Comparison of ENCODE assay signal across 12 cellular contexts in genomic region chr7:17772581-17773288, GRCh38.
DNase-seq lines count a peak whose midpoint lies in the region; ATAC-seq and TF ChIP-seq lines count a peak whose summit lies in the region.
"Had no signal": no experiment of that assay in that cellular context is flagged by ENCODE, and none has a peak within 500 bp of the region (broad histone marks: within the 10 kb centered on the region; RNA-seq: fewer than 3 reads in every experiment).

No MANE protein-coding gene starts in this region.

- DNase-seq in activated T-cell treated with anti-CD3 and anti-CD28 coated beads, Interleukin-2, amount 50 U/mL, for 72 hours = no peak
- DNase-seq in activated T-cell treated with anti-CD3 and anti-CD28 coated beads for 4 hours = no peak
- peak; percentile 98 for DNase-seq in NCI-H69 (lab: John Stamatoyannopoulos, UW)
- peak; percentile 25 to 53 for DNase-seq in cardiac muscle cell (ENCODE audit: low read depth in 1 of 2, low spot score in 1 of 2)
- DNase-seq in skeletal muscle cell (ENCODE audit: low read depth) = peak; percentile 4
- no peak for DNase-seq in endothelial cell (ENCODE audit: low spot score)
- no peak for DNase-seq in NCI-H2196 (lab: John Stamatoyannopoulos, UW; ENCODE audit: unreplicated experiment)
- DNase-seq: naive thymus-derived CD8-positive, alpha-beta T cell; spleen had no signal

- no peaks in the 10 kb centered on the region for H3K27me3 ChIP-seq in cardiac muscle cell
- H3K27me3 ChIP-seq: body of pancreas, spleen had no signal

- H3K36me3 ChIP-seq in cardiac muscle cell = no peaks in the 10 kb centered on the region
- H3K36me3 ChIP-seq: spleen had no signal

- no peaks in the 10 kb centered on the region for H3K9me3 Mint-ChIP-seq in activated T-cell treated with anti-CD3 and anti-CD28 coated beads, Interleukin-2, amount 50 U/mL, for 72 hours
- no peaks in the 10 kb centered on the region for H3K9me3 Mint-ChIP-seq in endothelial cell (ENCODE audit: unreplicated experiment)
- H3K9me3 Mint-ChIP-seq: naive thymus-derived CD8-positive, alpha-beta T cell had no signal

- TF ChIP-seq CTCF in cardiac muscle cell (IDR thresholded peaks at IDR 0.05; ENCODE audit: low read depth, low read length) = no peak
- no peak for TF ChIP-seq CTCF in endothelial cell (IDR thresholded peaks at IDR 0.05; ENCODE audit: unreplicated experiment)

- H3K4me1 ChIP-seq in cardiac muscle cell (ENCODE audit: low read depth) = peaks cover 27% of the 10 kb centered on the region
- H3K4me1 ChIP-seq: body of pancreas had no signal

- no peaks in the 10 kb centered on the region for H3K36me3 Mint-ChIP-seq in activated T-cell treated with anti-CD3 and anti-CD28 coated beads, Interleukin-2, amount 50 U/mL, for 72 hours (ENCODE audit: insufficient read depth in 2 of 2)
- H3K36me3 Mint-ChIP-seq in endothelial cell (ENCODE audit: low read depth, unreplicated experiment) = no peaks in the 10 kb centered on the region

- peaks cover 18% of the 10 kb centered on the region for H3K4me1 Mint-ChIP-seq in activated T-cell treated with anti-CD3 and anti-CD28 coated beads, Interleukin-2, amount 50 U/mL, for 72 hours (ENCODE audit: low read depth)
- no peaks in the 10 kb centered on the region for H3K4me1 Mint-ChIP-seq in endothelial cell (ENCODE audit: unreplicated experiment)

- peak; percentile 24 to 26 for ATAC-seq in activated T-cell treated with anti-CD3 and anti-CD28 coated beads, Interleukin-2, amount 50 U/mL, for 72 hours (replicated peaks in 1 of 2)
- ATAC-seq in HG02763 (IDR thresholded peaks at IDR 0.05; ENCODE audit: unreplicated experiment) = no peak
- ATAC-seq: naive thymus-derived CD8-positive, alpha-beta T cell; Panc1 had no signal

- H3K4me3 ChIP-seq in cardiac muscle cell (no peak overlapping the region), skeletal muscle cell (ENCODE audit: low read depth, low read length) (no peak overlapping the region)
- H3K4me3 ChIP-seq: body of pancreas, spleen had no signal

- H3K27me3 Mint-ChIP-seq in activated T-cell treated with anti-CD3 and anti-CD28 coated beads, Interleukin-2, amount 50 U/mL, for 72 hours (ENCODE audit: low read depth) = peaks cover 6% of the 10 kb centered on the region
- H3K27me3 Mint-ChIP-seq in endothelial cell (ENCODE audit: unreplicated experiment) = peaks cover 5% of the 10 kb centered on the region

- H3K4me3 Mint-ChIP-seq in activated T-cell treated with anti-CD3 and anti-CD28 coated beads, Interleukin-2, amount 50 U/mL, for 72 hours = no peak overlapping the region
- H3K4me3 Mint-ChIP-seq in endothelial cell (ENCODE audit: unreplicated experiment) = no peak overlapping the region
- H3K4me3 Mint-ChIP-seq: naive thymus-derived CD8-positive, alpha-beta T cell had no signal

- no peak overlapping the region for H3K27ac Mint-ChIP-seq in activated T-cell treated with anti-CD3 and anti-CD28 coated beads, Interleukin-2, amount 50 U/mL, for 72 hours
- no peak overlapping the region for H3K27ac Mint-ChIP-seq in endothelial cell (ENCODE audit: unreplicated experiment)
- H3K27ac Mint-ChIP-seq: naive thymus-derived CD8-positive, alpha-beta T cell had no signal

- peak overlapping the region; percentile 28 for H3K27ac ChIP-seq in cardiac muscle cell
- H3K27ac ChIP-seq: body of pancreas, spleen had no signal

- H3K9me3 ChIP-seq in cardiac muscle cell (ENCODE audit: low read depth) = no peaks in the 10 kb centered on the region
- H3K9me3 ChIP-seq: body of pancreas, spleen had no signal

Comparison
In these comparisons a context has a peak if more than half of its experiments do, and no peak if none do; other contexts are left out.
1. DNase-seq: peak in NCI-H69 (single experiment), cardiac muscle cell (2 of 2) and skeletal muscle cell (single experiment); none in activated T-cell treated with anti-CD3 and anti-CD28 coated beads, Interleukin-2, amount 50 U/mL, for 72 hours (0 of 2), activated T-cell treated with anti-CD3 and anti-CD28 coated beads for 4 hours (single experiment), endothelial cell (single experiment) and NCI-H2196 (single experiment).